12 cellular contexts compared by ENCODE assay signal in the genomic region with DNA sequence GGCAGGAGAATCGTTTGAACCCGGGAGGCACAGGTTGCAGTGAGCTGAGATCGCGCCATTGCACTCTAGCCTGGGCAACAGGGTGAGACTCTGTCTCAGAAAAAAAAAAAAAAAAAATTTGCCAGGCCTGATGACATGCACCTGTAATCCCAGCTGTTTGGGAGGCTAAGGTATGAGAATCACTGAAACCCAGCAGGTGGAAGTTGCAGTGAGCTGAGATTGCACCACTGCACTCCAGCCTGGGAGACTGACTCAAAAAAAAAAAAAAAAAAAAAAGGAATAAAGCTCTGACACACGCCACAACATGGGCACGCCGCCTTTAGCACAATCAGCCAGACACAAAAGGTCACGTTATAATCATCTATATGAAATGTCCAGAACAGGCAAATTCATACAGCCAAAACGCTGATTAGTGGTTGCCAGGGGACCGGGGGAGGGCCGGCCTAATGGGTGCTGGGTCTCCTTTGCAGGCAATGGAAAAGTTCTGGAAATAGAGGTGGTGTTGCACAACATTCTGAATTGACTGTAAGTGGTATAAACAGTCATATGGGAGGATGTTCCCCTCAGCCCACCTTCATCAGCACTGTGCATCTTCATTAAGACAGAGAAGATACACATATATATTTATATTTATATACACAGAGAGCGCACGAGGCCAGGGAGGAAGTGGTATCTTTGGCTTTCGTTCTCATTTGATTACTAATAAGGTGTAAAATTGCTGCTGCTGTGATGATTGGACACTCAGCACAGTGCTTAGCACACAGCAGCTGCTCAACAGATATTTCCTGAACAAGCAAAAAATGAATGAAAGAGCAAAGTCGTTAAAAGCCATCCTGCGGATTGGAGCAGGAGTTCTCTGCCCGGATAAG. TPM values are rescaled to one million over a fixed set of nuclear protein-coding genes. Genes with fewer than 3 reads are reported as not detected.
A peak's percentile ranks its signal among the peaks of the same experiment; 100 is the strongest.
DNase-seq lines count a peak whose midpoint lies in the region; ATAC-seq and TF ChIP-seq lines count a peak whose summit lies in the region.
"Had no signal": no experiment of that assay in that cellular context is flagged by ENCODE, and none has a peak within 500 bp of the region (broad histone marks: within the 10 kb centered on the region; RNA-seq: fewer than 3 reads in every experiment).

No MANE protein-coding gene starts in this region.

- POLR2A ChIA-PET in activated CD4-positive, alpha-beta memory T cell treated with anti-CD3 and anti-CD28 coated beads, Interleukin-2, amount 10 ng/mL, durations not matched to agents 7 days and 5 days (lab: Charles Lee), result interaction anchor here (2.1 to 6.9 kb wide), 4 partner anchors 16 to 158 kb away, joined by 8 to 96 read pairs (median 44); a partner anchor contains a TSS
- POLR2A ChIA-PET in activated CD4-positive, alpha-beta T cell treated with anti-CD3 and anti-CD28 coated beads for 36 hours (lab: Charles Lee), result interaction anchor here (1.2 kb wide), 1 partner anchor 17 kb away, joined by 4 read pairs; a partner anchor contains a TSS

- H3K4me2 ChIP-seq in mesenchymal stem cell (ENCODE audit: low read length, poor library complexity, severe bottlenecking), result no peak overlapping the region

- no peak overlapping the region for H2AFZ ChIP-seq in mesenchymal stem cell (ENCODE audit: low read depth, low read length)
- H2AFZ ChIP-seq: GM23248 had no signal

- no peaks in the 10 kb centered on the region for H3K27me3 ChIP-seq in GM06990 (replicated peaks; ENCODE audit: control insufficient read depth, insufficient read depth, low read length)
- H3K27me3 ChIP-seq in mesenchymal stem cell (ENCODE audit: control insufficient read depth in 1 of 2, insufficient read depth in 1 of 2, low read length in 2 of 2), result no peaks in the 10 kb centered on the region

- H3K4me3 ChIP-seq in GM06990 (replicated peaks; ENCODE audit: low read depth, low read length) (peak overlapping the region; percentile 15; the same call in 1 of the 2 replicates), mesenchymal stem cell (ENCODE audit: insufficient read depth in 1 of 2, low read depth in 1 of 2, low read length in 2 of 2) (no peak overlapping the region)
- H3K4me3 ChIP-seq: GM23248 had no signal

- ATAC-seq in GM19328 (IDR thresholded peaks at IDR 0.05; ENCODE audit: unreplicated experiment) (peak; percentile 55), HG03159 (IDR thresholded peaks at IDR 0.05; ENCODE audit: unreplicated experiment) (peak; percentile 63)
- ATAC-seq in activated CD4-positive, alpha-beta T cell treated with anti-CD3 and anti-CD28 coated beads for 36 hours, result no peak
- ATAC-seq: Panc1 had no signal

- H2BK5ac ChIP-seq in mesenchymal stem cell (ENCODE audit: low read depth, low read length, poor library complexity, severe bottlenecking), result no peak overlapping the region

- H3K18ac ChIP-seq in mesenchymal stem cell (ENCODE audit: low read depth in 1 of 2, low read length in 2 of 2), result no peak overlapping the region

- H3K79me1 ChIP-seq in mesenchymal stem cell (replicated peaks; ENCODE audit: low read length, poor library complexity, severe bottlenecking), result peaks cover 27% of the 10 kb centered on the region

- no peaks in the 10 kb centered on the region for H3K9me3 ChIP-seq in mesenchymal stem cell (ENCODE audit: control insufficient read depth, low read length)

- H4K8ac ChIP-seq in mesenchymal stem cell (ENCODE audit: low read length), result no peak overlapping the region

- no peak overlapping the region for H3K4ac ChIP-seq in mesenchymal stem cell (ENCODE audit: low read depth in 1 of 2, low read length in 2 of 2)

- H3K36me3 ChIP-seq in GM06990 (ENCODE audit: control insufficient read depth, insufficient read depth, low read length), result peaks cover 2% of the 10 kb centered on the region
- peaks cover 44 to 47% of the 10 kb centered on the region in 2 experiments for H3K36me3 ChIP-seq in mesenchymal stem cell (ENCODE audit: control insufficient read depth in 1 of 2, insufficient read depth in 2 of 2, low read depth in 1 of 2, low read length in 2 of 2)

- peaks cover 12% of the 10 kb centered on the region for H3K4me1 ChIP-seq in mesenchymal stem cell (ENCODE audit: control insufficient read depth, insufficient read depth, low read depth, low read length)

- intact Hi-C loops in activated CD4-positive, alpha-beta T cell treated with anti-CD3 and anti-CD28 coated beads for 36 hours (cut with DNase I, micrococcal nuclease), result no loop called here

- H3K23ac ChIP-seq in mesenchymal stem cell (ENCODE audit: low read length in 2 of 2), result no peak overlapping the region

- 96% methylated on average over 17 of the region's 17 CpGs for WGBS in mesenchymal stem cell

- no peaks in the 10 kb centered on the region for H3K27me3 Mint-ChIP-seq in activated CD4-positive, alpha-beta memory T cell treated with anti-CD3 and anti-CD28 coated beads, Interleukin-2, amount 10 ng/mL, durations not matched to agents 7 days and 5 days
- H3K27me3 Mint-ChIP-seq in activated CD4-positive, alpha-beta T cell treated with anti-CD3 and anti-CD28 coated beads for 36 hours, result no peaks in the 10 kb centered on the region

- H2BK12ac ChIP-seq in mesenchymal stem cell (ENCODE audit: low read length in 2 of 2), result no peak overlapping the region

- H2AK5ac ChIP-seq in mesenchymal stem cell (ENCODE audit: low read length, severe bottlenecking), result no peak overlapping the region

- no peak overlapping the region for H2BK15ac ChIP-seq in mesenchymal stem cell (ENCODE audit: low read depth, poor library complexity, severe bottlenecking)

- CTCF ChIA-PET in activated CD4-positive, alpha-beta memory T cell treated with anti-CD3 and anti-CD28 coated beads, Interleukin-2, amount 10 ng/mL, durations not matched to agents 7 days and 5 days (lab: Charles Lee), result interaction anchor here (0.7 to 3.0 kb wide), 4 partner anchors 16 to 26 kb away, joined by 3 to 13 read pairs (median 11); no protein-coding TSS in a partner anchor
- CTCF ChIA-PET in activated CD4-positive, alpha-beta T cell treated with anti-CD3 and anti-CD28 coated beads for 36 hours (lab: Charles Lee), result interaction anchor here (0.6 to 0.7 kb wide), 2 partner anchors 16 to 107 kb away, joined by 3 to 4 read pairs; no protein-coding TSS in a partner anchor

- peaks cover 29% of the 10 kb centered on the region for H3K36me3 Mint-ChIP-seq in activated CD4-positive, alpha-beta memory T cell treated with anti-CD3 and anti-CD28 coated beads, Interleukin-2, amount 10 ng/mL, durations not matched to agents 7 days and 5 days (ENCODE audit: low read depth)
- H3K36me3 Mint-ChIP-seq in activated CD4-positive, alpha-beta T cell treated with anti-CD3 and anti-CD28 coated beads for 36 hours (ENCODE audit: low read depth), result peaks cover 19% of the 10 kb centered on the region

- H4K91ac ChIP-seq in mesenchymal stem cell (ENCODE audit: low read length), result no peak overlapping the region

- TF ChIP-seq CTCF in GM06990 (IDR thresholded peaks at IDR 0.05; ENCODE audit: insufficient read depth, low read length, poor library complexity, severe bottlenecking), result no peak

- no peak overlapping the region for H3K14ac ChIP-seq in mesenchymal stem cell (ENCODE audit: low read length in 2 of 2)

- H3K27ac Mint-ChIP-seq in activated CD4-positive, alpha-beta memory T cell treated with anti-CD3 and anti-CD28 coated beads, Interleukin-2, amount 10 ng/mL, durations not matched to agents 7 days and 5 days, result peak overlapping the region; percentile 97
- no peak overlapping the region for H3K27ac Mint-ChIP-seq in activated CD4-positive, alpha-beta T cell treated with anti-CD3 and anti-CD28 coated beads for 36 hours

- no peaks in the 10 kb centered on the region for H3K9me3 Mint-ChIP-seq in activated CD4-positive, alpha-beta memory T cell treated with anti-CD3 and anti-CD28 coated beads, Interleukin-2, amount 10 ng/mL, durations not matched to agents 7 days and 5 days
- H3K9me3 Mint-ChIP-seq in activated CD4-positive, alpha-beta T cell treated with anti-CD3 and anti-CD28 coated beads for 36 hours (ENCODE audit: low read depth), result no peaks in the 10 kb centered on the region

- peaks cover 47% of the 10 kb centered on the region for H3K4me1 Mint-ChIP-seq in activated CD4-positive, alpha-beta memory T cell treated with anti-CD3 and anti-CD28 coated beads, Interleukin-2, amount 10 ng/mL, durations not matched to agents 7 days and 5 days
- peaks cover 19% of the 10 kb centered on the region for H3K4me1 Mint-ChIP-seq in activated CD4-positive, alpha-beta T cell treated with anti-CD3 and anti-CD28 coated beads for 36 hours

- H3K9ac ChIP-seq in mesenchymal stem cell (ENCODE audit: low read length), result no peak overlapping the region
- H3K9ac ChIP-seq: GM23248 had no signal

- peak overlapping the region; percentile 59 for H3K4me3 Mint-ChIP-seq in activated CD4-positive, alpha-beta memory T cell treated with anti-CD3 and anti-CD28 coated beads, Interleukin-2, amount 10 ng/mL, durations not matched to agents 7 days and 5 days
- no peak overlapping the region for H3K4me3 Mint-ChIP-seq in activated CD4-positive, alpha-beta T cell treated with anti-CD3 and anti-CD28 coated beads for 36 hours

- H3K27ac ChIP-seq in mesenchymal stem cell (ENCODE audit: low read length, poor library complexity, severe bottlenecking), result no peak overlapping the region
- H3K27ac ChIP-seq: GM23248 had no signal

- DNase-seq in GM06990 (ENCODE audit: extremely low read depth, insufficient read length) (peak; percentile 42), mesenchymal stem cell (no peak)
- DNase-seq in activated CD4-positive, alpha-beta memory T cell treated with anti-CD3 and anti-CD28 coated beads, Interleukin-2, amount 10 ng/mL, durations not matched to agents 7 days and 5 days, result peak; percentile 49
- no peak for DNase-seq in activated CD4-positive, alpha-beta T cell treated with anti-CD3 and anti-CD28 coated beads, Interleukin-2, amount 50 U/mL, for 1 hour
- no peak for DNase-seq in activated CD4-positive, alpha-beta T cell treated with anti-CD3 and anti-CD28 coated beads for 36 hours
- DNase-seq in stimulated activated CD4-positive, alpha-beta T cell treated with anti-CD3 and anti-CD28 coated beads, Interleukin-1b, Interleukin-23, amount 100 ng/mL, for 48 hours, result no peak
- DNase-seq: Calu3, GM23248 had no signal

- no peak overlapping the region for H2BK120ac ChIP-seq in mesenchymal stem cell (ENCODE audit: low read depth, low read length)

RNA-seq across cellular contexts. Expression of a gene that starts 3.8 kb away (rescaled TPM):
- 10 to 100 TPM; 28.9 to 29.0 TPM for total RNA-seq in activated CD4-positive, alpha-beta memory T cell treated with anti-CD3 and anti-CD28 coated beads, Interleukin-2, amount 10 ng/mL, durations not matched to agents 7 days and 5 days
- polyA plus RNA-seq in mesenchymal stem cell (2013, experiment 1 of 2), result 21.2 TPM
- polyA plus RNA-seq in mesenchymal stem cell (2013, experiment 2 of 2), result 20.6 TPM
- total RNA-seq in activated CD4-positive, alpha-beta T cell treated with anti-CD3 and anti-CD28 coated beads for 36 hours, result 10 to 100 TPM; 41.1 to 45.2 TPM

RNA-seq across cellular contexts. Expression of a gene that starts 7.7 kb away (rescaled TPM):
- total RNA-seq in activated CD4-positive, alpha-beta memory T cell treated with anti-CD3 and anti-CD28 coated beads, Interleukin-2, amount 10 ng/mL, durations not matched to agents 7 days and 5 days, result 1 to 10 TPM; 5.6 to 5.7 TPM
- 7.4 TPM for polyA plus RNA-seq in mesenchymal stem cell (2013, experiment 1 of 2)
- polyA plus RNA-seq in mesenchymal stem cell (2013, experiment 2 of 2), result 6.1 TPM
- 1 to 10 TPM; 4.1 to 4.5 TPM for total RNA-seq in activated CD4-positive, alpha-beta T cell treated with anti-CD3 and anti-CD28 coated beads for 36 hours

RNA-seq across cellular contexts. Expression of a gene that starts 17.3 kb away (rescaled TPM):
- total RNA-seq in activated CD4-positive, alpha-beta memory T cell treated with anti-CD3 and anti-CD28 coated beads, Interleukin-2, amount 10 ng/mL, durations not matched to agents 7 days and 5 days, result 100 to 1,000 TPM; 213 to 229 TPM
- polyA plus RNA-seq in mesenchymal stem cell (2013, experiment 1 of 2), result 37.2 TPM
- polyA plus RNA-seq in mesenchymal stem cell (2013, experiment 2 of 2), result 37.7 TPM
- 100 to 1,000 TPM; 177 to 201 TPM for total RNA-seq in activated CD4-positive, alpha-beta T cell treated with anti-CD3 and anti-CD28 coated beads for 36 hours

RNA-seq across cellular contexts. Expression of a gene that starts 47.5 kb away (rescaled TPM):
- 10 to 100 TPM; 10.3 to 12.4 TPM for total RNA-seq in activated CD4-positive, alpha-beta memory T cell treated with anti-CD3 and anti-CD28 coated beads, Interleukin-2, amount 10 ng/mL, durations not matched to agents 7 days and 5 days
- polyA plus RNA-seq in mesenchymal stem cell (2013, experiment 1 of 2), result 1.2 TPM
- polyA plus RNA-seq in mesenchymal stem cell (2013, experiment 2 of 2), result 0.90 TPM
- total RNA-seq in activated CD4-positive, alpha-beta T cell treated with anti-CD3 and anti-CD28 coated beads for 36 hours, result 1 to 10 TPM; 4.9 to 9.0 TPM

RNA-seq across cellular contexts. Expression of a gene that starts 49.1 kb away (rescaled TPM):
- 1 to 10 TPM; 1.0 to 2.0 TPM for total RNA-seq in activated CD4-positive, alpha-beta memory T cell treated with anti-CD3 and anti-CD28 coated beads, Interleukin-2, amount 10 ng/mL, durations not matched to agents 7 days and 5 days
- polyA plus RNA-seq in mesenchymal stem cell (2013, experiment 1 of 2), result not detected
- not detected for polyA plus RNA-seq in mesenchymal stem cell (2013, experiment 2 of 2)
- not detected for total RNA-seq in activated CD4-positive, alpha-beta T cell treated with anti-CD3 and anti-CD28 coated beads for 36 hours
- total RNA-seq: Calu3, dermis microvascular lymphatic vessel endothelial cell, GM23248 had no signal
- polyA plus RNA-seq: GM23248 had no signal

Comparison
In these comparisons a context has a peak if more than half of its experiments do, and no peak if none do; other contexts are left out.
1. DNase-seq: peak in GM06990 (single experiment) and activated CD4-positive, alpha-beta memory T cell treated with anti-CD3 and anti-CD28 coated beads, Interleukin-2, amount 10 ng/mL, durations not matched to agents 7 days and 5 days (single experiment); none in activated CD4-positive, alpha-beta T cell treated with anti-CD3 and anti-CD28 coated beads, Interleukin-2, amount 50 U/mL, for 1 hour (single experiment), mesenchymal stem cell (single experiment), activated CD4-positive, alpha-beta T cell treated with anti-CD3 and anti-CD28 coated beads for 36 hours (single experiment) and stimulated activated CD4-positive, alpha-beta T cell treated with anti-CD3 and anti-CD28 coated beads, Interleukin-1b, Interleukin-23, amount 100 ng/mL, for 48 hours (single experiment).